Comparison of ENCODE assay signal across 2 cellular contexts in genomic region chr3:35776346-35776745, GRCh38.
TF ChIP-seq lines count a peak whose summit lies in the region.

No MANE protein-coding gene starts in this region.

TF ChIP-seq in H1, 55 proteins besides CTCF, POLR2A, EP300 and RAD21 (continued from another document):
- TF ChIP-seq TBP (IDR thresholded peaks at IDR 0.05; ENCODE audit: low read depth, low read length) (no peak), CHD7 (IDR thresholded peaks at IDR 0.05; ENCODE audit: insufficient replicate concordance, low read length) (no peak), HDAC2 (IDR thresholded peaks at IDR 0.05; ENCODE audit: borderline replicate concordance in 1 of 2, low read depth in 2 of 2, low read length in 2 of 2) (no peak), CEBPB (IDR thresholded peaks at IDR 0.05; ENCODE audit: low read depth, low read length) (no peak), POU5F1 (IDR thresholded peaks at IDR 0.05; ENCODE audit: low read depth, low read length) (no peak), BRCA1 (IDR thresholded peaks at IDR 0.05; ENCODE audit: low read depth, low read length) (no peak), RXRA (IDR thresholded peaks at IDR 0.05; ENCODE audit: insufficient read depth, low read depth, low read length) (no peak), EZH2 (IDR thresholded peaks at IDR 0.05; ENCODE audit: low read depth, low read length, severe bottlenecking) (no peak), TAF1 (IDR thresholded peaks at IDR 0.05; ENCODE audit: low read depth, low read length) (no peak), KDM4A (IDR thresholded peaks at IDR 0.05; ENCODE audit: low read depth, low read length, severe bottlenecking) (no peak), PHF8 (conservative IDR thresholded peaks at IDR 0.05; ENCODE audit: low read depth, low read length) (no peak), CTBP2 (IDR thresholded peaks at IDR 0.05; ENCODE audit: borderline replicate concordance, insufficient read depth, insufficient read length, low read length) (no peak), GABPA (IDR thresholded peaks at IDR 0.05; ENCODE audit: borderline replicate concordance, insufficient read depth, low read length) (no peak), TEAD4 (IDR thresholded peaks at IDR 0.05; ENCODE audit: low read depth, low read length) (no peak), POLR2AphosphoS5 (IDR thresholded peaks at IDR 0.05; ENCODE audit: low read depth, low read length) (no peak), SIX5 (IDR thresholded peaks at IDR 0.05; ENCODE audit: low read depth, low read length) (no peak), KDM5A (IDR thresholded peaks at IDR 0.05; ENCODE audit: low read length) (no peak)

TF ChIP-seq in HEK293T, 16 proteins besides CTCF, POLR2A, EP300 and RAD21 (continued from another document):
- TF ChIP-seq PKNOX1 (IDR thresholded peaks at IDR 0.05) = no peak
- TF ChIP-seq NFRKB (IDR thresholded peaks at IDR 0.05) = no peak
- TF ChIP-seq ARNT (IDR thresholded peaks at IDR 0.05) = no peak
- no peak for TF ChIP-seq ELF4 (IDR thresholded peaks at IDR 0.05)
- no peak for TF ChIP-seq SP1 (IDR thresholded peaks at IDR 0.05)
- no peak for TF ChIP-seq TARDBP (IDR thresholded peaks at IDR 0.05)
- no peak for TF ChIP-seq FOXK2 (IDR thresholded peaks at IDR 0.05)
- TF ChIP-seq FOXM1 (IDR thresholded peaks at IDR 0.05; ENCODE audit: borderline replicate concordance) = no peak
- no peak for TF ChIP-seq ZNF384 (IDR thresholded peaks at IDR 0.05)
